In genomic region chr1:15501208-15502032, GRCh38 we compare ENCODE assay signal across 8 cellular contexts. TPM values are rescaled to one million over a fixed set of nuclear protein-coding genes. Genes with fewer than 3 reads are reported as not detected.
DNase-seq lines count a peak whose midpoint lies in the region; ATAC-seq, FAIRE-seq and TF ChIP-seq lines count a peak whose summit lies in the region.

No MANE protein-coding gene starts in this region.

- no peaks in the 10 kb centered on the region for H3K4me1 ChIP-seq in lower lobe of right lung

- no peak for TF ChIP-seq POLR2A in GM12892 (IDR thresholded peaks at IDR 0.05; ENCODE audit: low read depth, low read length)

- peak; percentile 53 for DNase-seq in 8988T
- DNase-seq in GM12892 (ENCODE audit: insufficient read length), result peak; percentile 62
- DNase-seq in NCI-H2171 treated with DMSO at 0.1 percent for 48 hours (lab: John Stamatoyannopoulos, UW), result peak; percentile 54
- peak; percentile 78 for DNase-seq in WERI-Rb-1
- DNase-seq in dermis blood vessel endothelial cell, result peak; percentile 82
- peak; percentile 79 for DNase-seq in lower lobe of right lung
- peak; percentile 21 for DNase-seq in stimulated activated naive B cell treated with anti-CD40 and anti-IgM and Interleukin-4, amounts not matched to agents 10 μg/mL and 1 μg/mL and 100 μg/mL, for 72 hours
- DNase-seq in putamen (ENCODE audit: low spot score), result no peak

- H3K27me3 Mint-ChIP-seq in stimulated activated naive B cell treated with anti-CD40 and anti-IgM and Interleukin-4, amounts not matched to agents 10 μg/mL and 1 μg/mL and 100 μg/mL, for 72 hours, result no peaks in the 10 kb centered on the region

- no peak overlapping the region for H3K4me3 Mint-ChIP-seq in stimulated activated naive B cell treated with anti-CD40 and anti-IgM and Interleukin-4, amounts not matched to agents 10 μg/mL and 1 μg/mL and 100 μg/mL, for 72 hours

- intact Hi-C loops in lower lobe of right lung (cut with DNase I), result no loop called here

- H3K36me3 ChIP-seq in WERI-Rb-1 (peaks cover 6% of the 10 kb centered on the region), lower lobe of right lung (peaks cover 41% of the 10 kb centered on the region)

- H3K4me1 Mint-ChIP-seq in stimulated activated naive B cell treated with anti-CD40 and anti-IgM and Interleukin-4, amounts not matched to agents 10 μg/mL and 1 μg/mL and 100 μg/mL, for 72 hours, result no peaks in the 10 kb centered on the region

- FAIRE-seq in GM12892 (lab: Jason Lieb, UNC), result no peak

- H3K27me3 ChIP-seq in WERI-Rb-1 (ENCODE audit: insufficient read depth, low read depth, severe bottlenecking) (no peaks in the 10 kb centered on the region), lower lobe of right lung (ENCODE audit: low read depth) (no peaks in the 10 kb centered on the region)

- H3K4me3 ChIP-seq in WERI-Rb-1 (ENCODE audit: low read depth, low read length), result no peak overlapping the region
- H3K4me3 ChIP-seq in lower lobe of right lung, result no peak overlapping the region

- peaks cover 17 to 28% of the 10 kb centered on the region in 2 donors for H3K36me3 Mint-ChIP-seq in stimulated activated naive B cell treated with anti-CD40 and anti-IgM and Interleukin-4, amounts not matched to agents 10 μg/mL and 1 μg/mL and 100 μg/mL, for 72 hours

- H3K27ac Mint-ChIP-seq in stimulated activated naive B cell treated with anti-CD40 and anti-IgM and Interleukin-4, amounts not matched to agents 10 μg/mL and 1 μg/mL and 100 μg/mL, for 72 hours, result no peak overlapping the region

- H3K27ac ChIP-seq in WERI-Rb-1, result no peak overlapping the region
- H3K27ac ChIP-seq in lower lobe of right lung, result no peak overlapping the region

- H3K9me3 Mint-ChIP-seq in stimulated activated naive B cell treated with anti-CD40 and anti-IgM and Interleukin-4, amounts not matched to agents 10 μg/mL and 1 μg/mL and 100 μg/mL, for 72 hours, result peaks cover 0 to 3% of the 10 kb centered on the region in 2 donors

- H3K9me3 ChIP-seq in WERI-Rb-1 (ENCODE audit: severe bottlenecking), result peaks cover 3% of the 10 kb centered on the region
- H3K9me3 ChIP-seq in lower lobe of right lung, result no peaks in the 10 kb centered on the region

- peak; percentile 82 for TF ChIP-seq CTCF in WERI-Rb-1 (IDR thresholded peaks at IDR 0.05; ENCODE audit: low read depth, low read length)
- peak; percentile 70 for TF ChIP-seq CTCF in lower lobe of right lung (IDR thresholded peaks at IDR 0.05)

- peak; percentile 66 to 68 for ATAC-seq in lower lobe of right lung
- ATAC-seq in stimulated activated naive B cell treated with anti-CD40 and anti-IgM and Interleukin-4, amounts not matched to agents 10 μg/mL and 1 μg/mL and 100 μg/mL, for 72 hours (replicated peaks), result peak; percentile 83 to 84

RNA-seq across cellular contexts. Expression of gene CASP9, which starts 22.6 kb away (rescaled TPM):
- 4.3 TPM for polyA plus RNA-seq in GM12892 (2012; ENCODE audit: missing spikeins)
- total RNA-seq in dermis blood vessel endothelial cell (5.5 and 11.9 TPM in 2 replicates), lower lobe of right lung (16.4 TPM)

RNA-seq across cellular contexts. Expression of gene DNAJC16, which starts 25.2 kb away (rescaled TPM):
- 6.6 TPM for polyA plus RNA-seq in GM12892 (2012; ENCODE audit: missing spikeins)
- 15.1 and 16.8 TPM in 2 replicates for total RNA-seq in dermis blood vessel endothelial cell
- total RNA-seq in lower lobe of right lung, result 23.9 TPM

RNA-seq across cellular contexts. Expression of gene CELA2B, which starts 25.5 kb away (rescaled TPM):
- not detected for polyA plus RNA-seq in GM12892 (2012; ENCODE audit: missing spikeins)
- total RNA-seq in dermis blood vessel endothelial cell (not detected in 2 replicates), lower lobe of right lung (not detected)

RNA-seq across cellular contexts. Expression of gene CELA2A, which starts 44.9 kb away (rescaled TPM):
- polyA plus RNA-seq in GM12892 (2012; ENCODE audit: missing spikeins), result not detected
- total RNA-seq in dermis blood vessel endothelial cell, result not detected in 2 replicates
- not detected for total RNA-seq in lower lobe of right lung
